ENCODE assay signal across 22 cellular contexts in the genomic region with DNA sequence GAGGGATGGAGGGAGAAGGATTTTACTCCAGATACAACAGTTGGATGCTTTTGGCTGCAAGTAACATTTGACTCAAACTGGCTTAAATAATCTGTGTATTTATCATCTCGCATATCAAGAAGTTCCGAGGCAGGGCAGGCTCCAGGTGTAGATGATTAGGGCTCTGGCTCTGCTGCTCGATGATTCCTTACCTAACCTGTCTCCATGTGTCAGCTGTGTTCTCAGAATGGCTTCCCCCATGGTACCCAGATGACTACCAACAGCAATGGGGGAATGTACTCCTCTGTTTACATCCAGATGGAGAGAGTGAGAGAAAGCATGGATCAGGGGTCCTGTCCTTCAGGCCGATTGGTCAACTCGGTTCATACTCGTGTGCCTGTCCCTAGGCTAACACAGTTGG.
"Had no signal": no experiment of that assay in that cellular context is flagged by ENCODE, and none has a peak within 500 bp of the region (broad histone marks: within the 10 kb centered on the region; RNA-seq: fewer than 3 reads in every experiment).

No MANE protein-coding gene starts in this region.

- H3K36me3 ChIP-seq: MG63, SJSA1 had no signal

- H3K27me3 ChIP-seq: SJSA1 had no signal

- FAIRE-seq: RCC 7860 had no signal

- H3K9me3 ChIP-seq: SJSA1 had no signal

- H3K27ac ChIP-seq: SK-N-MC had no signal

- H3K4me3 ChIP-seq: MG63, SJSA1, SK-N-MC had no signal

- DNase-seq: Karpas-422, KG1, MG63, NCI-H1092, NCI-H1105 treated with DMSO at 0.1 percent for 48 hours, NCI-H1417 treated with DMSO at 0.1 percent for 48 hours, NCI-H146, NCI-H1694 treated with DMSO at 0.1 percent for 48 hours, NCI-H1930, NCI-H2081, NCI-H2107, NCI-H226, NCI-H446, NCI-H510A, NCI-H524 treated with DMSO at 0.1 percent for 48 hours, NCI-H774, Right ventricle myocardium superior, RPMI8226, SIG-M5 had no signal
